9 cellular contexts compared by ENCODE assay signal in the genomic region with DNA sequence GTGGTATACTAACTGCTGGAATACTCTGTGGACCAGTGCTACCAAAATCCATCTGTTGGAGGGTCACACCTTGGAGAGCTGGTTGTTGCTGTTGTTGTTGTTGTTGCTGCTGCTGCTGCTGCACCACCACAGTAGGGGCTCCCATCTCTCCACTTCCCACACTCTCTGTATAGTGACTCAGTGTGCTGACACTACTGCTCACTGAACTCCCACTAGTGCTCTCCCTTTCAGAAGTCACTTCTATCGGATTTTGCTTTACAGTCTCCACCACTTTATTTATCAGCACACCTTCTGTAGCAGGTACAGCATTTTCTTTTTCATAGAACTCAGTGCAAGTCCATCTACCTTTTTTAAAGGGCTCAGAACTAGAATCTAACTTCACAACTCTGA. TPM values are rescaled to one million over a fixed set of nuclear protein-coding genes. Genes with fewer than 3 reads are reported as not detected.
DNase-seq lines count a peak whose midpoint lies in the region; ATAC-seq and TF ChIP-seq lines count a peak whose summit lies in the region.
"Had no signal": no experiment of that assay in that cellular context is flagged by ENCODE, and none has a peak within 500 bp of the region (broad histone marks: within the 10 kb centered on the region; RNA-seq: fewer than 3 reads in every experiment).

No MANE protein-coding gene starts in this region.

- H3K9me3 Mint-ChIP-seq in HFFc6 = no peaks in the 10 kb centered on the region
- H3K9me3 Mint-ChIP-seq in dendritic cell treated with granulocyte-macrophage colony-stimulating factor and Interleukin-4, amounts not matched to agents 40 ng/mL and 50 ng/mL, for 4 days = no peaks in the 10 kb centered on the region
- peaks cover 0 to 3% (median 0%) of the 10 kb centered on the region in 9 donors for H3K9me3 Mint-ChIP-seq in naive thymus-derived CD8-positive, alpha-beta T cell

- no peak for DNase-seq in AG10803 (ENCODE audit: low read depth)
- no peak for DNase-seq in HFFc6
- no peak for DNase-seq in naive thymus-derived CD8-positive, alpha-beta T cell
- DNase-seq in effector CD4-positive, alpha-beta T cell = no peak
- DNase-seq in DMS153 (lab: John Stamatoyannopoulos, UW) = no peak
- DNase-seq in NCI-H2227 (lab: John Stamatoyannopoulos, UW; ENCODE audit: unreplicated experiment) = no peak
- DNase-seq: NCI-H187 treated with DMSO at 0.1 percent for 48 hours had no signal

- peak overlapping the region; percentile 85 for H3K27ac Mint-ChIP-seq in HFFc6
- no peak overlapping the region for H3K27ac Mint-ChIP-seq in dendritic cell treated with granulocyte-macrophage colony-stimulating factor and Interleukin-4, amounts not matched to agents 40 ng/mL and 50 ng/mL, for 4 days
- peak overlapping the region in 4 of 10 donors; percentile 83 to 96 (median 94) for H3K27ac Mint-ChIP-seq in naive thymus-derived CD8-positive, alpha-beta T cell

- no peak for ATAC-seq in naive thymus-derived CD8-positive, alpha-beta T cell
- ATAC-seq in HG02852 (IDR thresholded peaks at IDR 0.05; ENCODE audit: unreplicated experiment) = no peak

- POLR2A ChIA-PET in naive thymus-derived CD8-positive, alpha-beta T cell (lab: Charles Lee) = interaction anchor here (1.2 kb wide), 1 partner anchor 37 kb away, joined by 3 read pairs; no protein-coding TSS in a partner anchor

- no peak for TF ChIP-seq CTCF in AG10803 (conservative IDR thresholded peaks at IDR 0.05; ENCODE audit: low read length)
- no peak for TF ChIP-seq CTCF in HFFc6 (IDR thresholded peaks at IDR 0.05)

- H3K27me3 Mint-ChIP-seq in HFFc6 (ENCODE audit: insufficient read depth) = no peaks in the 10 kb centered on the region
- H3K27me3 Mint-ChIP-seq in dendritic cell treated with granulocyte-macrophage colony-stimulating factor and Interleukin-4, amounts not matched to agents 40 ng/mL and 50 ng/mL, for 4 days = peaks cover 17% of the 10 kb centered on the region
- no peaks in the 10 kb centered on the region for H3K27me3 Mint-ChIP-seq in naive thymus-derived CD8-positive, alpha-beta T cell

- peaks cover 65% of the 10 kb centered on the region for H3K4me1 Mint-ChIP-seq in HFFc6 (ENCODE audit: low read depth)
- peaks cover 50% of the 10 kb centered on the region for H3K4me1 Mint-ChIP-seq in dendritic cell treated with granulocyte-macrophage colony-stimulating factor and Interleukin-4, amounts not matched to agents 40 ng/mL and 50 ng/mL, for 4 days (ENCODE audit: low read depth)
- peaks cover 35 to 58% (median 49%) of the 10 kb centered on the region in 4 donors for H3K4me1 Mint-ChIP-seq in naive thymus-derived CD8-positive, alpha-beta T cell

- intact Hi-C loops in dendritic cell treated with granulocyte-macrophage colony-stimulating factor and Interleukin-4, amounts not matched to agents 40 ng/mL and 50 ng/mL, for 4 days (cut with micrococcal nuclease) = loop anchor here (10.0 kb wide), 3 partner anchors 400 to 690 kb away; no protein-coding TSS in a partner anchor

- H3K4me3 Mint-ChIP-seq in HFFc6 = peak overlapping the region; percentile 94
- peak overlapping the region; percentile 37 for H3K4me3 Mint-ChIP-seq in dendritic cell treated with granulocyte-macrophage colony-stimulating factor and Interleukin-4, amounts not matched to agents 40 ng/mL and 50 ng/mL, for 4 days
- H3K4me3 Mint-ChIP-seq in naive thymus-derived CD8-positive, alpha-beta T cell = peak overlapping the region in 9 of 10 donors; percentile 92 to 99 (median 97)

- H3K36me3 Mint-ChIP-seq in HFFc6 (ENCODE audit: low read depth) = peaks cover 46% of the 10 kb centered on the region
- peaks cover 30% of the 10 kb centered on the region for H3K36me3 Mint-ChIP-seq in dendritic cell treated with granulocyte-macrophage colony-stimulating factor and Interleukin-4, amounts not matched to agents 40 ng/mL and 50 ng/mL, for 4 days (ENCODE audit: low read depth)
- H3K36me3 Mint-ChIP-seq in naive thymus-derived CD8-positive, alpha-beta T cell = peaks cover 0 to 8% (median 7%) of the 10 kb centered on the region in 3 donors

- peak overlapping the region; percentile 77 for H3K4me3 ChIP-seq in AG10803 (ENCODE audit: low read length)

RNA-seq across cellular contexts. Expression of gene TSC22D1, which starts 1.7 kb away (rescaled TPM):
- 10 to 100 TPM; 42.3 to 49.4 (median 45.2) TPM for total RNA-seq in HFFc6 (2021; fragmentation: NEBNext Ultra II Directional; extraction: Animal tissue kit (Norgen Biotek cat#: 25700))
- total RNA-seq in naive thymus-derived CD8-positive, alpha-beta T cell = 10 to 100 TPM; 33.7 to 37.7 TPM
- polyA plus RNA-seq in naive thymus-derived CD8-positive, alpha-beta T cell = 1 to 10 TPM; 4.1 to 9.5 (median 7.5) TPM

Comparison
In these comparisons a context has a peak if more than half of its experiments do, and no peak if none do; other contexts are left out.
1. H3K4me3 Mint-ChIP-seq: peak in every context shown above with its lines; median percentile 97 in naive thymus-derived CD8-positive, alpha-beta T cell; 94 in HFFc6; 37 in dendritic cell treated with granulocyte-macrophage colony-stimulating factor and Interleukin-4, amounts not matched to agents 40 ng/mL and 50 ng/mL, for 4 days.